20 cellular contexts compared by ENCODE assay signal in genomic region chr1:112710586-112710985, GRCh38. TPM values are rescaled to one million over a fixed set of nuclear protein-coding genes. Genes with fewer than 3 reads are reported as not detected.
"Had no signal": no experiment of that assay in that cellular context is flagged by ENCODE, and none has a peak within 500 bp of the region (broad histone marks: within the 10 kb centered on the region; RNA-seq: fewer than 3 reads in every experiment).

No MANE protein-coding gene starts in this region.

- ATAC-seq: esophagus mucosa; heart left ventricle; mucosa of descending colon; naive thymus-derived CD8-positive, alpha-beta T cell; pancreas; sciatic nerve; stimulated activated naive B cell treated with anti-CD40 and anti-IgM and Interleukin-4, amounts not matched to agents 10 μg/mL and 1 μg/mL and 100 μg/mL, for 72 hours had no signal

- H3K4me3 Mint-ChIP-seq: naive thymus-derived CD8-positive, alpha-beta T cell; stimulated activated naive B cell treated with anti-CD40 and anti-IgM and Interleukin-4, amounts not matched to agents 10 μg/mL and 1 μg/mL and 100 μg/mL, for 72 hours had no signal

- H3K27me3 Mint-ChIP-seq: stimulated activated naive B cell treated with anti-CD40 and anti-IgM and Interleukin-4, amounts not matched to agents 10 μg/mL and 1 μg/mL and 100 μg/mL, for 72 hours had no signal

- H3K9me3 Mint-ChIP-seq: naive thymus-derived CD8-positive, alpha-beta T cell; stimulated activated naive B cell treated with anti-CD40 and anti-IgM and Interleukin-4, amounts not matched to agents 10 μg/mL and 1 μg/mL and 100 μg/mL, for 72 hours had no signal

- H3K36me3 ChIP-seq: pancreas, prostate gland, stomach, thoracic aorta had no signal

- H3K4me3 ChIP-seq: heart left ventricle, mucosa of descending colon, pancreas, prostate gland, stomach, thoracic aorta had no signal

- H3K9me3 ChIP-seq: heart left ventricle, mucosa of descending colon, pancreas, prostate gland, stomach, thoracic aorta had no signal

- DNase-seq: cerebellar nuclear complex; effector CD8-positive, alpha-beta T cell; heart left ventricle; hippocampal formation; kidney glomerular epithelial cell; mammary epithelial cell; mucosa of descending colon; pancreas; retina; stimulated activated CD4-positive, alpha-beta T cell treated with anti-CD3 and anti-CD28 coated beads, Interleukin-2, amount 100 ng/mL, for 24 hours; stimulated activated CD4-positive, alpha-beta T cell treated with anti-CD3 and anti-CD28 coated beads, Interleukin-4, amount 100 ng/mL, for 4 hours; stimulated activated naive B cell treated with anti-CD40 and anti-IgM and Interleukin-4, amounts not matched to agents 10 μg/mL and 1 μg/mL and 100 μg/mL, for 72 hours; stomach; substantia nigra; trophoblast cell had no signal

- H3K27ac ChIP-seq: heart left ventricle, pancreas, prostate gland, stomach, thoracic aorta had no signal

- H3K4me1 ChIP-seq: prostate gland had no signal

- H3K27me3 ChIP-seq: heart left ventricle, pancreas, stomach had no signal

- H3K27ac Mint-ChIP-seq: naive thymus-derived CD8-positive, alpha-beta T cell; stimulated activated naive B cell treated with anti-CD40 and anti-IgM and Interleukin-4, amounts not matched to agents 10 μg/mL and 1 μg/mL and 100 μg/mL, for 72 hours had no signal

- H3K36me3 Mint-ChIP-seq: naive thymus-derived CD8-positive, alpha-beta T cell; stimulated activated naive B cell treated with anti-CD40 and anti-IgM and Interleukin-4, amounts not matched to agents 10 μg/mL and 1 μg/mL and 100 μg/mL, for 72 hours had no signal

RNA-seq across cellular contexts. Expression of gene PPM1J, which starts 4.5 kb away (rescaled TPM):
- polyA plus RNA-seq: naive thymus-derived CD8-positive, alpha-beta T cell had no signal
